In genomic region chr12:32902287-32902996, GRCh38 we compare ENCODE assay signal across 25 cellular contexts. TPM values are rescaled to one million over a fixed set of nuclear protein-coding genes. Genes with fewer than 3 reads are reported as not detected.
DNase-seq lines count a peak whose midpoint lies in the region; ATAC-seq, FAIRE-seq and TF ChIP-seq lines count a peak whose summit lies in the region.
"Had no signal": no experiment of that assay in that cellular context is flagged by ENCODE, and none has a peak within 500 bp of the region (broad histone marks: within the 10 kb centered on the region; RNA-seq: fewer than 3 reads in every experiment).

No MANE protein-coding gene starts in this region.

- no peak overlapping the region for H3K27ac ChIP-seq in caudate nucleus (ENCODE audit: low read depth, low read length)
- H3K27ac ChIP-seq: psoas muscle, RWPE1 had no signal

- peak; percentile 44 for DNase-seq in bronchial epithelial cell (ENCODE audit: low read depth)
- DNase-seq in progenitor cell of endocrine pancreas (ENCODE audit: low spot score, unreplicated experiment) = no peak
- DNase-seq in cerebellar cortex (ENCODE audit: low spot score) = no peak
- DNase-seq in caudate nucleus (lab: John Stamatoyannopoulos, UW) = no peak
- DNase-seq in OCI-M2 (lab: John Stamatoyannopoulos, UW; ENCODE audit: unreplicated experiment) = no peak
- no peak for DNase-seq in DMS79 treated with DMSO at 0.1 percent for 48 hours (lab: John Stamatoyannopoulos, UW)
- DNase-seq: activated CD4-positive, alpha-beta memory T cell treated with anti-CD3 and anti-CD28 coated beads, Interleukin-2, amount 10 ng/mL, durations not matched to agents 7 days and 5 days; activated T-cell treated with anti-CD3 and anti-CD28 coated beads, Interleukin-2, amount 50 U/mL, for 4 hours; body of pancreas; Calu3; HFFc6; islet precursor cell; KG1; NCI-H1105; NCI-H2171; NCI-H82; psoas muscle; stimulated activated CD4-positive, alpha-beta T cell treated with anti-CD3 and anti-CD28 coated beads, Interleukin-12 subunit alpha, Interleukin-12 subunit beta, amount 100 ng/mL, for 4 hours; T-cell had no signal

- no peaks in the 10 kb centered on the region for H3K27me3 Mint-ChIP-seq in progenitor cell of endocrine pancreas

- TF ChIP-seq CTCF in bronchial epithelial cell (IDR thresholded peaks at IDR 0.05; ENCODE audit: insufficient read depth, low read length, severe bottlenecking) (no peak), progenitor cell of endocrine pancreas (IDR thresholded peaks at IDR 0.05; ENCODE audit: unreplicated experiment) (no peak)

- H3K27ac Mint-ChIP-seq in progenitor cell of endocrine pancreas = peak overlapping the region; percentile 57
- H3K27ac Mint-ChIP-seq: activated CD4-positive, alpha-beta memory T cell treated with anti-CD3 and anti-CD28 coated beads, Interleukin-2, amount 10 ng/mL, durations not matched to agents 7 days and 5 days; activated naive CD4-positive, alpha-beta T cell treated with anti-CD3 and anti-CD28 coated beads, Interleukin-2, amount 50 U/mL, for 72 hours; HFFc6; memory B cell; natural killer cell treated with Interleukin-12 subunit alpha and Interleukin-12 subunit beta and Interleukin-15 and Interleukin-18, amount 100 ng/mL, for 72 hours; T-cell had no signal

- no peaks in the 10 kb centered on the region for H3K36me3 Mint-ChIP-seq in progenitor cell of endocrine pancreas (ENCODE audit: insufficient read depth)
- H3K36me3 Mint-ChIP-seq: activated naive CD4-positive, alpha-beta T cell treated with anti-CD3 and anti-CD28 coated beads, Interleukin-2, amount 50 U/mL, for 72 hours; memory B cell; natural killer cell treated with Interleukin-12 subunit alpha and Interleukin-12 subunit beta and Interleukin-15 and Interleukin-18, amount 100 ng/mL, for 72 hours; T-cell had no signal

- no peak for FAIRE-seq in bronchial epithelial cell (lab: Jason Lieb, UNC)

- no peaks in the 10 kb centered on the region for H3K27me3 ChIP-seq in bronchial epithelial cell (ENCODE audit: control insufficient read depth, insufficient read depth, low read length)
- H3K27me3 ChIP-seq: body of pancreas had no signal

- ATAC-seq in GM18873 (IDR thresholded peaks at IDR 0.05; ENCODE audit: low FRiP score, unreplicated experiment) (peak; percentile 47), HG03135 (IDR thresholded peaks at IDR 0.05; ENCODE audit: unreplicated experiment) (peak; percentile 53)
- ATAC-seq: activated naive CD4-positive, alpha-beta T cell treated with anti-CD3 and anti-CD28 coated beads, Interleukin-2, amount 50 U/mL, for 72 hours; activated T-cell treated with anti-CD3 and anti-CD28 coated beads, Interleukin-2, amount 50 U/mL, for 4 hours; body of pancreas; psoas muscle; T-cell had no signal

- peaks cover 44% of the 10 kb centered on the region for H3K4me1 Mint-ChIP-seq in progenitor cell of endocrine pancreas (ENCODE audit: low read depth)
- H3K4me1 Mint-ChIP-seq: memory B cell had no signal

- no peaks in the 10 kb centered on the region for H3K36me3 ChIP-seq in bronchial epithelial cell (ENCODE audit: control insufficient read depth, insufficient read depth, low read length)

- no peak overlapping the region for H3K4me3 ChIP-seq in bronchial epithelial cell (ENCODE audit: low read depth, low read length)
- H3K4me3 ChIP-seq: body of pancreas, psoas muscle had no signal

- no peaks in the 10 kb centered on the region for H3K9me3 Mint-ChIP-seq in progenitor cell of endocrine pancreas (ENCODE audit: low read depth)
- H3K9me3 Mint-ChIP-seq: activated CD4-positive, alpha-beta memory T cell treated with anti-CD3 and anti-CD28 coated beads, Interleukin-2, amount 10 ng/mL, durations not matched to agents 7 days and 5 days; activated naive CD4-positive, alpha-beta T cell treated with anti-CD3 and anti-CD28 coated beads, Interleukin-2, amount 50 U/mL, for 72 hours; activated T-cell treated with anti-CD3 and anti-CD28 coated beads, Interleukin-2, amount 50 U/mL, for 4 hours; HFFc6; natural killer cell treated with Interleukin-12 subunit alpha and Interleukin-12 subunit beta and Interleukin-15 and Interleukin-18, amount 100 ng/mL, for 72 hours; T-cell had no signal

- H3K4me3 Mint-ChIP-seq in progenitor cell of endocrine pancreas (ENCODE audit: low read depth) = no peak overlapping the region
- H3K4me3 Mint-ChIP-seq: activated CD4-positive, alpha-beta memory T cell treated with anti-CD3 and anti-CD28 coated beads, Interleukin-2, amount 10 ng/mL, durations not matched to agents 7 days and 5 days; activated T-cell treated with anti-CD3 and anti-CD28 coated beads, Interleukin-2, amount 50 U/mL, for 4 hours; HFFc6; memory B cell; natural killer cell treated with Interleukin-12 subunit alpha and Interleukin-12 subunit beta and Interleukin-15 and Interleukin-18, amount 100 ng/mL, for 72 hours; T-cell had no signal

RNA-seq across cellular contexts. Expression of gene PKP2, which starts 5.9 kb away (rescaled TPM):
- 53.9 and 74.5 TPM in 2 replicates for total RNA-seq in bronchial epithelial cell
- total RNA-seq in progenitor cell of endocrine pancreas = 102 and 103 TPM in 2 replicates
- total RNA-seq: activated CD4-positive, alpha-beta memory T cell treated with anti-CD3 and anti-CD28 coated beads, Interleukin-2, amount 10 ng/mL, durations not matched to agents 7 days and 5 days had no signal
